ENCODE assay signal across 18 cellular contexts in genomic region chr5:175694371-175695160, GRCh38. TPM values are rescaled to one million over a fixed set of nuclear protein-coding genes. Genes with fewer than 3 reads are reported as not detected.
DNase-seq lines count a peak whose midpoint lies in the region; ATAC-seq and TF ChIP-seq lines count a peak whose summit lies in the region.
"Had no signal": no experiment of that assay in that cellular context is flagged by ENCODE, and none has a peak within 500 bp of the region (broad histone marks: within the 10 kb centered on the region; RNA-seq: fewer than 3 reads in every experiment).

No MANE protein-coding gene starts in this region.

- intact Hi-C loops in posterior vena cava (cut with DNase I), result loop anchor here in 1 of 2 donors (10.0 kb wide), 1 partner anchor 160 kb away; no protein-coding TSS in a partner anchor

- H3K27me3 ChIP-seq in Peyer's patch, result no peaks in the 10 kb centered on the region
- H3K27me3 ChIP-seq in cardiac muscle cell, result no peaks in the 10 kb centered on the region

- peaks cover 0 to 4% (median 0%) of the 10 kb centered on the region in 4 donors for H3K4me1 ChIP-seq in Peyer's patch
- peaks cover 16% of the 10 kb centered on the region for H3K4me1 ChIP-seq in cardiac muscle cell (ENCODE audit: low read depth)
- H3K4me1 ChIP-seq: gastroesophageal sphincter had no signal

- no peak for TF ChIP-seq POLR2A in Peyer's patch (IDR thresholded peaks at IDR 0.05)

- no peak overlapping the region for H3K4me3 ChIP-seq in Peyer's patch
- H3K4me3 ChIP-seq in cardiac muscle cell, result no peak overlapping the region
- H3K4me3 ChIP-seq: gastroesophageal sphincter, lower lobe of right lung had no signal

- TF ChIP-seq CTCF in Peyer's patch (IDR thresholded peaks at IDR 0.05), result no peak
- TF ChIP-seq CTCF in cardiac muscle cell (IDR thresholded peaks at IDR 0.05; ENCODE audit: low read depth, low read length), result no peak

- peak; percentile 46 for DNase-seq in GF-D8 (lab: John Stamatoyannopoulos, UW)
- peak in 2 of 3 donors; percentile 44 to 65 for DNase-seq in Peyer's patch
- no peak for DNase-seq in cardiac muscle cell (ENCODE audit: low read depth in 1 of 2, low spot score in 1 of 2)
- DNase-seq in posterior vena cava (ENCODE audit: low spot score), result peak; percentile 80
- no peak for DNase-seq in activated effector memory CD4-positive, alpha-beta T cell treated with anti-CD3 and anti-CD28 coated beads, Interleukin-2, amount 50 U/mL, for 16 hours
- DNase-seq: activated CD4-positive, alpha-beta memory T cell treated with anti-CD3 and anti-CD28 coated beads for 36 hours; amniotic stem cell; CD8-positive, alpha-beta memory T cell; lower lobe of right lung; NCI-H1436; NCI-H524 treated with DMSO at 0.1 percent for 48 hours; stimulated activated CD4-positive, alpha-beta T cell treated with anti-CD3 and anti-CD28 coated beads, Interleukin-1b, Interleukin-23, amount 100 ng/mL, for 48 hours had no signal

- ATAC-seq in GM18498 (IDR thresholded peaks at IDR 0.05; ENCODE audit: unreplicated experiment) (no peak), SK-N-SH treated with all-trans-retinoic acid at 6 μM for 48 hours (no peak), HG03095 (IDR thresholded peaks at IDR 0.05; ENCODE audit: unreplicated experiment) (no peak)
- ATAC-seq: gastroesophageal sphincter; lower lobe of right lung; stimulated activated memory B cell treated with anti-CD40 and anti-IgM and Interleukin-4, amounts not matched to agents 10 μg/mL and 1 μg/mL and 100 μg/mL, for 72 hours had no signal

- H3K27ac ChIP-seq in Peyer's patch, result peak overlapping the region in 2 of 4 donors; percentile 23 to 69
- H3K27ac ChIP-seq in cardiac muscle cell, result peak overlapping the region; percentile 6

- no peaks in the 10 kb centered on the region for H3K36me3 ChIP-seq in Peyer's patch
- no peaks in the 10 kb centered on the region for H3K36me3 ChIP-seq in cardiac muscle cell
- H3K36me3 ChIP-seq: gastroesophageal sphincter, lower lobe of right lung had no signal

- H3K9me3 ChIP-seq in Peyer's patch (no peaks in the 10 kb centered on the region), cardiac muscle cell (ENCODE audit: low read depth) (no peaks in the 10 kb centered on the region)
- H3K9me3 ChIP-seq: gastroesophageal sphincter, lower lobe of right lung had no signal

TF ChIP-seq in SK-N-SH treated with all-trans-retinoic acid at 6 μM for 48 hours, 23 proteins besides CTCF, POLR2A, EP300 and RAD21:
- TF ChIP-seq CREB5 (CRISPR knock-in tag; IDR thresholded peaks at IDR 0.05; ENCODE audit: low read depth), result no peak
- TF ChIP-seq ZC3H10 (CRISPR knock-in tag; IDR thresholded peaks at IDR 0.05), result no peak
- TF ChIP-seq ZFP30 (CRISPR knock-in tag; IDR thresholded peaks at IDR 0.05), result no peak
- no peak for TF ChIP-seq PPARA (CRISPR knock-in tag; IDR thresholded peaks at IDR 0.05; ENCODE audit: borderline replicate concordance)
- no peak for TF ChIP-seq ESRRG (CRISPR knock-in tag; IDR thresholded peaks at IDR 0.05)
- no peak for TF ChIP-seq TCF4 (CRISPR knock-in tag; IDR thresholded peaks at IDR 0.05; ENCODE audit: borderline replicate concordance)
- TF ChIP-seq ZFP3 (CRISPR knock-in tag; IDR thresholded peaks at IDR 0.05), result no peak
- no peak for TF ChIP-seq BACH2 (CRISPR knock-in tag; IDR thresholded peaks at IDR 0.05; ENCODE audit: borderline replicate concordance)
- no peak for TF ChIP-seq POU6F1 (CRISPR knock-in tag; IDR thresholded peaks at IDR 0.05; ENCODE audit: borderline replicate concordance, low read depth)
- TF ChIP-seq ARNTL (CRISPR knock-in tag; IDR thresholded peaks at IDR 0.05; ENCODE audit: borderline replicate concordance, low read depth), result no peak
- TF ChIP-seq ISL1 (CRISPR knock-in tag; IDR thresholded peaks at IDR 0.05), result no peak

RNA-seq across cellular contexts. Expression of gene HRH2, which starts 36.7 kb away (rescaled TPM):
- total RNA-seq in Peyer's patch (1 to 10 TPM in 3 of 4 donors, under 1 TPM in 1; 0.83 to 8.6 (median 2.2) TPM), cardiac muscle cell (15.6 and 23.3 TPM in 2 replicates), posterior vena cava (1 to 10 TPM; 6.9 to 8.2 TPM)
- 12.7 and 19.1 TPM in 2 replicates for polyA plus RNA-seq in cardiac muscle cell
- total RNA-seq: osteocyte had no signal

Comparison
In these comparisons a context has a peak if more than half of its experiments do, and no peak if none do; other contexts are left out.
1. DNase-seq: peak in GF-D8 (single experiment), Peyer's patch (2 of 3) and posterior vena cava (single experiment); none in cardiac muscle cell (0 of 2) and activated effector memory CD4-positive, alpha-beta T cell treated with anti-CD3 and anti-CD28 coated beads, Interleukin-2, amount 50 U/mL, for 16 hours (single experiment).